ENCODE assay signal across 29 cellular contexts in genomic region chr1:121452484-121452883, GRCh38.
"Had no signal": no experiment of that assay in that cellular context is flagged by ENCODE, and none has a peak within 500 bp of the region (broad histone marks: within the 10 kb centered on the region; RNA-seq: fewer than 3 reads in every experiment).

No MANE protein-coding gene starts in this region.

- ATAC-seq: stimulated activated effector memory CD8-positive, alpha-beta T cell treated with anti-CD3 and anti-CD28 coated beads, Interleukin-12 subunit alpha, Interleukin-12 subunit beta, amount 100 ng/mL, for 72 hours; stimulated activated memory B cell treated with anti-CD40 and anti-IgM and Interleukin-4, amounts not matched to agents 10 μg/mL and 1 μg/mL and 100 μg/mL, for 72 hours; stimulated activated naive B cell treated with anti-CD40 and anti-IgM and Interleukin-4, amounts not matched to agents 10 μg/mL and 1 μg/mL and 100 μg/mL, for 72 hours; stimulated activated naive CD8-positive, alpha-beta T cell treated with anti-CD3 and anti-CD28 coated beads, Interleukin-15, amount 100 ng/mL, for 72 hours; stimulated activated naive CD8-positive, alpha-beta T cell treated with anti-CD3 and anti-CD28 coated beads, Interleukin-15, Interleukin-2, amounts not matched to agents 100 U/mL and 50 U/mL, for 24 hours; upper lobe of right lung had no signal

- H3K9me3 ChIP-seq: stomach, suprapubic skin, testis, thoracic aorta, thyroid gland, tibial artery, tibial nerve, transverse colon, upper lobe of right lung, uterus, vagina had no signal

- H3K27ac ChIP-seq: stomach, suprapubic skin, testis, thoracic aorta, thyroid gland, tibial artery, tibial nerve, transverse colon, upper lobe of left lung, upper lobe of right lung, uterus, vagina had no signal

- H3K36me3 Mint-ChIP-seq: stimulated activated effector memory CD8-positive, alpha-beta T cell treated with anti-CD3 and anti-CD28 coated beads, Interleukin-12 subunit alpha, Interleukin-12 subunit beta, amount 100 ng/mL, for 72 hours; stimulated activated memory B cell treated with anti-CD40 and anti-IgM and Interleukin-4, amounts not matched to agents 10 μg/mL and 1 μg/mL and 100 μg/mL, for 72 hours; stimulated activated naive B cell treated with anti-CD40 and anti-IgM and Interleukin-4, amounts not matched to agents 10 μg/mL and 1 μg/mL and 100 μg/mL, for 72 hours; type B pancreatic cell had no signal

- FAIRE-seq: urothelium cell line had no signal

- H3K4me3 Mint-ChIP-seq: stimulated activated effector memory CD8-positive, alpha-beta T cell treated with anti-CD3 and anti-CD28 coated beads, Interleukin-12 subunit alpha, Interleukin-12 subunit beta, amount 100 ng/mL, for 72 hours; stimulated activated memory B cell treated with anti-CD40 and anti-IgM and Interleukin-4, amounts not matched to agents 10 μg/mL and 1 μg/mL and 100 μg/mL, for 72 hours; stimulated activated naive B cell treated with anti-CD40 and anti-IgM and Interleukin-4, amounts not matched to agents 10 μg/mL and 1 μg/mL and 100 μg/mL, for 72 hours; stimulated activated naive CD8-positive, alpha-beta T cell treated with anti-CD3 and anti-CD28 coated beads, Interleukin-15, amount 100 ng/mL, for 72 hours; stimulated activated naive CD8-positive, alpha-beta T cell treated with anti-CD3 and anti-CD28 coated beads, Interleukin-15, Interleukin-2, amounts not matched to agents 100 ng/mL and 50 ng/mL, for 24 hours; type B pancreatic cell had no signal

- H3K4me3 ChIP-seq: stomach, suprapubic skin, testis, thoracic aorta, thyroid gland, tibial artery, tibial nerve, transverse colon, upper lobe of left lung, upper lobe of right lung, uterus, vagina had no signal

- DNase-seq: stimulated activated CD4-positive, alpha-beta T cell treated with anti-CD3 and anti-CD28 coated beads, Interleukin-2, amount 100 ng/mL, for 48 hours; stimulated activated CD4-positive, alpha-beta T cell treated with anti-CD3 and anti-CD28 coated beads, Interleukin-4, amount 100 ng/mL, for 1 hour; stimulated activated CD4-positive, alpha-beta T cell treated with anti-CD3 and anti-CD28 coated beads, Interleukin-4, amount 100 ng/mL, for 24 hours; stimulated activated CD4-positive, alpha-beta T cell treated with anti-CD3 and anti-CD28 coated beads, Interleukin-4, amount 100 ng/mL, for 4 hours; stimulated activated CD8-positive, alpha-beta memory T cell treated with anti-CD3 and anti-CD28 coated beads, Interleukin-4, amount 100 ng/mL, for 48 hours; stimulated activated naive B cell treated with anti-CD40 and anti-IgM and Interleukin-4, amounts not matched to agents 10 μg/mL and 1 μg/mL and 100 μg/mL, for 72 hours; stimulated activated naive CD4-positive, alpha-beta T cell; stimulated activated naive CD4-positive, alpha-beta T cell treated with Interleukin-2 at 50 U/mL for 16 hours; stimulated activated naive CD8-positive, alpha-beta T cell treated with anti-CD3 and anti-CD28 coated beads, Interleukin-15, amount 100 ng/mL, for 72 hours; stimulated activated naive CD8-positive, alpha-beta T cell treated with anti-CD3 and anti-CD28 coated beads, Interleukin-15, Interleukin-2, amounts not matched to agents 100 U/mL and 50 U/mL, for 24 hours; stomach; substantia nigra; testis; thyroid gland; tibial artery; transverse colon; trophoblast cell; upper lobe of left lung; upper lobe of right lung; uterus had no signal

- H3K36me3 ChIP-seq: stomach, suprapubic skin, thoracic aorta, thyroid gland, tibial artery, tibial nerve, transverse colon, upper lobe of left lung, upper lobe of right lung, uterus, vagina had no signal

- H3K27me3 ChIP-seq: stomach, suprapubic skin, testis, thyroid gland, tibial artery, tibial nerve, transverse colon, upper lobe of left lung, upper lobe of right lung, uterus, vagina had no signal

- H3K4me1 ChIP-seq: stomach, suprapubic skin, testis, thyroid gland, tibial artery, tibial nerve, transverse colon, upper lobe of left lung, upper lobe of right lung, uterus, vagina had no signal

- H3K9me3 Mint-ChIP-seq: stimulated activated memory B cell treated with anti-CD40 and anti-IgM and Interleukin-4, amounts not matched to agents 10 μg/mL and 1 μg/mL and 100 μg/mL, for 72 hours; stimulated activated naive CD8-positive, alpha-beta T cell treated with anti-CD3 and anti-CD28 coated beads, Interleukin-15, Interleukin-2, amounts not matched to agents 100 ng/mL and 50 ng/mL, for 24 hours; type B pancreatic cell had no signal

- H3K4me1 Mint-ChIP-seq: stimulated activated effector memory CD8-positive, alpha-beta T cell treated with anti-CD3 and anti-CD28 coated beads, Interleukin-12 subunit alpha, Interleukin-12 subunit beta, amount 100 ng/mL, for 72 hours; stimulated activated naive B cell treated with anti-CD40 and anti-IgM and Interleukin-4, amounts not matched to agents 10 μg/mL and 1 μg/mL and 100 μg/mL, for 72 hours had no signal

- H3K27ac Mint-ChIP-seq: stimulated activated effector memory CD8-positive, alpha-beta T cell treated with anti-CD3 and anti-CD28 coated beads, Interleukin-12 subunit alpha, Interleukin-12 subunit beta, amount 100 ng/mL, for 72 hours; stimulated activated memory B cell treated with anti-CD40 and anti-IgM and Interleukin-4, amounts not matched to agents 10 μg/mL and 1 μg/mL and 100 μg/mL, for 72 hours; stimulated activated naive B cell treated with anti-CD40 and anti-IgM and Interleukin-4, amounts not matched to agents 10 μg/mL and 1 μg/mL and 100 μg/mL, for 72 hours; stimulated activated naive CD8-positive, alpha-beta T cell treated with anti-CD3 and anti-CD28 coated beads, Interleukin-15, amount 100 ng/mL, for 72 hours; stimulated activated naive CD8-positive, alpha-beta T cell treated with anti-CD3 and anti-CD28 coated beads, Interleukin-15, Interleukin-2, amounts not matched to agents 100 ng/mL and 50 ng/mL, for 24 hours; type B pancreatic cell had no signal
